In genomic region chr12:75779891-75780501, GRCh38 we compare ENCODE assay signal across 16 cellular contexts.
DNase-seq lines count a peak whose midpoint lies in the region; ATAC-seq and TF ChIP-seq lines count a peak whose summit lies in the region.
"Had no signal": no experiment of that assay in that cellular context is flagged by ENCODE, and none has a peak within 500 bp of the region (broad histone marks: within the 10 kb centered on the region; RNA-seq: fewer than 3 reads in every experiment).

No MANE protein-coding gene starts in this region.

- H3K4me1 Mint-ChIP-seq in type B pancreatic cell (ENCODE audit: unreplicated experiment): peaks cover 38% of the 10 kb centered on the region
- H3K4me1 Mint-ChIP-seq in activated CD4-positive, alpha-beta T cell treated with anti-CD3 and anti-CD28 coated beads for 36 hours: peaks cover 11% of the 10 kb centered on the region

- H3K4me3 Mint-ChIP-seq in type B pancreatic cell: peak overlapping the region; percentile 45
- no peak overlapping the region for H3K4me3 Mint-ChIP-seq in activated CD4-positive, alpha-beta T cell treated with anti-CD3 and anti-CD28 coated beads for 36 hours
- H3K4me3 Mint-ChIP-seq: activated naive CD8-positive, alpha-beta T cell treated with anti-CD3 and anti-CD28 coated beads, Interleukin-2, amount 50 U/mL, for 24 hours; stimulated activated naive CD8-positive, alpha-beta T cell treated with anti-CD3 and anti-CD28 coated beads, Interleukin-15, amount 100 ng/mL, for 72 hours; WTC11 had no signal

- no peaks in the 10 kb centered on the region for H3K27me3 Mint-ChIP-seq in type B pancreatic cell
- peaks cover 22% of the 10 kb centered on the region for H3K27me3 Mint-ChIP-seq in activated CD4-positive, alpha-beta T cell treated with anti-CD3 and anti-CD28 coated beads for 36 hours

- no peak for TF ChIP-seq CTCF in cardiac muscle cell (IDR thresholded peaks at IDR 0.05; ENCODE audit: low read depth, low read length)
- no peak for TF ChIP-seq CTCF in Panc1 (IDR thresholded peaks at IDR 0.05)
- no peak for TF ChIP-seq CTCF in type B pancreatic cell (conservative IDR thresholded peaks at IDR 0.05)
- no peak for TF ChIP-seq CTCF in GM13976 (IDR thresholded peaks at IDR 0.05; ENCODE audit: borderline replicate concordance, control extremely low read depth, extremely low read depth, insufficient read depth, missing control alignments)

- H3K27me3 ChIP-seq in cardiac muscle cell (no peaks in the 10 kb centered on the region), Panc1 (ENCODE audit: control insufficient read depth, insufficient read depth, low read length) (no peaks in the 10 kb centered on the region)
- H3K27me3 ChIP-seq: breast epithelium, neutrophil, right atrium auricular region had no signal

- no peaks in the 10 kb centered on the region for H3K36me3 Mint-ChIP-seq in type B pancreatic cell
- H3K36me3 Mint-ChIP-seq in activated CD4-positive, alpha-beta T cell treated with anti-CD3 and anti-CD28 coated beads for 36 hours (ENCODE audit: low read depth): no peaks in the 10 kb centered on the region

- H3K36me3 ChIP-seq in cardiac muscle cell (no peaks in the 10 kb centered on the region), Panc1 (ENCODE audit: control insufficient read depth, insufficient read depth, low read length) (no peaks in the 10 kb centered on the region)
- H3K36me3 ChIP-seq: breast epithelium, neutrophil, right atrium auricular region had no signal

- H3K27ac ChIP-seq in cardiac muscle cell (peak overlapping the region; percentile 32), Panc1 (ENCODE audit: low read length) (peak overlapping the region; percentile 92)
- H3K27ac ChIP-seq: breast epithelium, neutrophil, right atrium auricular region had no signal

- no peaks in the 10 kb centered on the region for H3K9me3 ChIP-seq in cardiac muscle cell (ENCODE audit: low read depth)
- H3K9me3 ChIP-seq in Panc1 (ENCODE audit: control insufficient read depth, insufficient read depth, low read depth, low read length): peaks cover 45% of the 10 kb centered on the region
- H3K9me3 ChIP-seq: breast epithelium, neutrophil, right atrium auricular region had no signal

- H3K9me3 Mint-ChIP-seq in type B pancreatic cell: peaks cover 23% of the 10 kb centered on the region
- H3K9me3 Mint-ChIP-seq in activated CD4-positive, alpha-beta T cell treated with anti-CD3 and anti-CD28 coated beads for 36 hours (ENCODE audit: low read depth): no peaks in the 10 kb centered on the region
- H3K9me3 Mint-ChIP-seq: activated naive CD8-positive, alpha-beta T cell treated with anti-CD3 and anti-CD28 coated beads, Interleukin-2, amount 50 U/mL, for 24 hours; stimulated activated naive CD8-positive, alpha-beta T cell treated with anti-CD3 and anti-CD28 coated beads, Interleukin-15, amount 100 ng/mL, for 72 hours had no signal

- in situ Hi-C loops in Panc1 (cut with HindIII; ENCODE audit: low pct_unique_long_range_greater_than_20kb, low sequenced_read_pairs) (no loop called here), GM13976 (cut with MboI; ENCODE audit: low sequenced_read_pairs, unreplicated experiment) (no loop called here)

- CTCF ChIA-PET in Panc1 (lab: Charles Lee): no interaction called here
- CTCF ChIA-PET in activated CD4-positive, alpha-beta T cell treated with anti-CD3 and anti-CD28 coated beads for 36 hours (lab: Charles Lee): interaction anchor here (0.5 to 0.7 kb wide), 4 partner anchors 74 to 328 kb away, joined by 3 to 4 read pairs (median 3); no protein-coding TSS in a partner anchor

- H3K27ac Mint-ChIP-seq in type B pancreatic cell: peak overlapping the region; percentile 57
- no peak overlapping the region for H3K27ac Mint-ChIP-seq in activated CD4-positive, alpha-beta T cell treated with anti-CD3 and anti-CD28 coated beads for 36 hours
- H3K27ac Mint-ChIP-seq: activated naive CD8-positive, alpha-beta T cell treated with anti-CD3 and anti-CD28 coated beads, Interleukin-2, amount 50 U/mL, for 24 hours; stimulated activated naive CD8-positive, alpha-beta T cell treated with anti-CD3 and anti-CD28 coated beads, Interleukin-15, amount 100 ng/mL, for 72 hours; WTC11 had no signal

- intact Hi-C loops in Right ventricle myocardium superior (cut with DNase I): no loop called here
- intact Hi-C loops in Panc1 (cut with micrococcal nuclease; ENCODE audit: unreplicated experiment): no loop called here
- intact Hi-C loops in activated CD4-positive, alpha-beta T cell treated with anti-CD3 and anti-CD28 coated beads for 36 hours (cut with DNase I, micrococcal nuclease): no loop called here

- BruUV-seq in Panc1 (replicated peaks; lab: Mats Ljungman, UMichigan): no TSS peak

- ATAC-seq in Right ventricle myocardium superior (ENCODE audit: poor library complexity) (no peak), Panc1 (no peak), GM18870 (IDR thresholded peaks at IDR 0.05; ENCODE audit: unreplicated experiment) (no peak)
- ATAC-seq in activated CD4-positive, alpha-beta T cell treated with anti-CD3 and anti-CD28 coated beads for 36 hours: no peak
- ATAC-seq: activated naive CD8-positive, alpha-beta T cell treated with anti-CD3 and anti-CD28 coated beads, Interleukin-2, amount 50 U/mL, for 24 hours; stimulated activated naive CD8-positive, alpha-beta T cell treated with anti-CD3 and anti-CD28 coated beads, Interleukin-15, amount 100 ng/mL, for 72 hours; WTC11 had no signal

- H3K4me3 ChIP-seq in cardiac muscle cell (no peak overlapping the region), Panc1 (ENCODE audit: low read depth in 2 of 2, low read length in 2 of 2) (no peak overlapping the region)
- H3K4me3 ChIP-seq: breast epithelium, right atrium auricular region had no signal

- H3K4me1 ChIP-seq in cardiac muscle cell (ENCODE audit: low read depth) (no peaks in the 10 kb centered on the region), Panc1 (ENCODE audit: control insufficient read depth, insufficient read depth, low read length) (peaks cover 18% of the 10 kb centered on the region)
- H3K4me1 ChIP-seq: breast epithelium had no signal

- DNase-seq in cardiac muscle cell (ENCODE audit: low read depth in 1 of 2, low spot score in 1 of 2) (peak; percentile 13 to 38), Right ventricle myocardium superior (no peak), Panc1 (ENCODE audit: low read depth, low spot score) (no peak), lung microvascular endothelial cell (ENCODE audit: low read depth in 2 of 2) (peak; percentile 56 to 72), type B pancreatic cell (ENCODE audit: extremely low spot score, unreplicated experiment) (no peak), GM13976 (ENCODE audit: low spot score) (no peak)
- DNase-seq in activated CD4-positive, alpha-beta T cell treated with anti-CD3 and anti-CD28 coated beads for 36 hours: no peak
- DNase-seq: activated naive CD8-positive, alpha-beta T cell treated with anti-CD3 and anti-CD28 coated beads, Interleukin-2, amount 50 U/mL, for 24 hours; DND-41; mammary epithelial cell; stimulated activated naive CD8-positive, alpha-beta T cell treated with anti-CD3 and anti-CD28 coated beads, Interleukin-15, amount 100 ng/mL, for 72 hours had no signal

- POLR2A ChIA-PET in Panc1 (lab: Charles Lee): no interaction called here
- POLR2A ChIA-PET in activated CD4-positive, alpha-beta T cell treated with anti-CD3 and anti-CD28 coated beads for 36 hours (lab: Charles Lee): no interaction called here

Comparison
In these comparisons a context has a peak if more than half of its experiments do, and no peak if none do; other contexts are left out.
1. DNase-seq: peak in cardiac muscle cell (2 of 2) and lung microvascular endothelial cell (2 of 2); none in Right ventricle myocardium superior (single experiment), Panc1 (single experiment), type B pancreatic cell (single experiment), GM13976 (single experiment) and activated CD4-positive, alpha-beta T cell treated with anti-CD3 and anti-CD28 coated beads for 36 hours (single experiment).